In genomic region chr11:62591448-62592215, GRCh38 we compare ENCODE assay signal across 7 cellular contexts.
DNase-seq lines count a peak whose midpoint lies in the region; ATAC-seq lines count a peak whose summit lies in the region.

A gene with protein sequence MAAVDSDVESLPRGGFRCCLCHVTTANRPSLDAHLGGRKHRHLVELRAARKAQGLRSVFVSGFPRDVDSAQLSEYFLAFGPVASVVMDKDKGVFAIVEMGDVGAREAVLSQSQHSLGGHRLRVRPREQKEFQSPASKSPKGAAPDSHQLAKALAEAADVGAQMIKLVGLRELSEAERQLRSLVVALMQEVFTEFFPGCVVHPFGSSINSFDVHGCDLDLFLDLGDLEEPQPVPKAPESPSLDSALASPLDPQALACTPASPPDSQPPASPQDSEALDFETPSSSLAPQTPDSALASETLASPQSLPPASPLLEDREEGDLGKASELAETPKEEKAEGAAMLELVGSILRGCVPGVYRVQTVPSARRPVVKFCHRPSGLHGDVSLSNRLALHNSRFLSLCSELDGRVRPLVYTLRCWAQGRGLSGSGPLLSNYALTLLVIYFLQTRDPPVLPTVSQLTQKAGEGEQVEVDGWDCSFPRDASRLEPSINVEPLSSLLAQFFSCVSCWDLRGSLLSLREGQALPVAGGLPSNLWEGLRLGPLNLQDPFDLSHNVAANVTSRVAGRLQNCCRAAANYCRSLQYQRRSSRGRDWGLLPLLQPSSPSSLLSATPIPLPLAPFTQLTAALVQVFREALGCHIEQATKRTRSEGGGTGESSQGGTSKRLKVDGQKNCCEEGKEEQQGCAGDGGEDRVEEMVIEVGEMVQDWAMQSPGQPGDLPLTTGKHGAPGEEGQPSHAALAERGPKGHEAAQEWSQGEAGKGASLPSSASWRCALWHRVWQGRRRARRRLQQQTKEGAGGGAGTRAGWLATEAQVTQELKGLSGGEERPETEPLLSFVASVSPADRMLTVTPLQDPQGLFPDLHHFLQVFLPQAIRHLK (minus strand): TSS chr11:62591523. CDS start chr11:62591485, 38 bp downstream.

- DNase-seq in NCI-H2081 (lab: John Stamatoyannopoulos, UW) (peak; percentile 98 to 100), T1000 (lab: John Stamatoyannopoulos, UW) (peak; percentile 97), astrocyte of the hippocampus (ENCODE audit: low read depth, low spot score) (peak; percentile 99), hippocampal formation (lab: John Stamatoyannopoulos, UW) (peak; percentile 97 to 100), retina (peak; percentile 98)

- ATAC-seq in GM18508 (IDR thresholded peaks at IDR 0.05; ENCODE audit: insufficient read depth, unreplicated experiment) (peak; percentile 58), HG03025 (IDR thresholded peaks at IDR 0.05; ENCODE audit: low FRiP score, unreplicated experiment) (peak; percentile 82)

Comparison
In these comparisons a context has a peak if more than half of its experiments do, and no peak if none do; other contexts are left out.
1. Peak in every context shown above with its lines: DNase-seq and ATAC-seq.